In genomic region chr13:110816500-110816899, GRCh38 we compare ENCODE assay signal across 20 cellular contexts.
"Had no signal": no experiment of that assay in that cellular context is flagged by ENCODE, and none has a peak within 500 bp of the region (broad histone marks: within the 10 kb centered on the region; RNA-seq: fewer than 3 reads in every experiment).

No MANE protein-coding gene starts in this region.

- H3K4me1 ChIP-seq: neural progenitor cell had no signal

- H3K4me3 ChIP-seq: heart right ventricle, lower lobe of right lung, neural progenitor cell, right atrium auricular region, skin epidermis, transverse colon, uterus had no signal

- H3K27me3 ChIP-seq: right atrium auricular region, uterus had no signal

- H3K4me2 ChIP-seq: neural progenitor cell had no signal

- H3K9me3 ChIP-seq: heart right ventricle, lower lobe of right lung, right atrium auricular region, transverse colon, uterus had no signal

- H3K27ac ChIP-seq: epithelial cell of prostate, heart right ventricle, lower lobe of right lung, neural progenitor cell, right atrium auricular region, skin epidermis, transverse colon, uterus had no signal

- ATAC-seq: activated T-cell treated with anti-CD3 and anti-CD28 coated beads, Interleukin-2, amount 50 U/mL, for 72 hours; naive thymus-derived CD8-positive, alpha-beta T cell; stimulated activated effector memory CD8-positive, alpha-beta T cell treated with anti-CD3 and anti-CD28 coated beads, Interleukin-12 subunit alpha, Interleukin-12 subunit beta, amount 100 ng/mL, for 72 hours had no signal

- H3K36me3 ChIP-seq: heart right ventricle, lower lobe of right lung, neural progenitor cell, right atrium auricular region, transverse colon, uterus had no signal

- H3K9ac ChIP-seq: neural progenitor cell had no signal

- H2AFZ ChIP-seq: neural progenitor cell had no signal

- DNase-seq: activated CD4-positive, alpha-beta T cell treated with anti-CD3 and anti-CD28 coated beads for 1 hour; activated CD4-positive, alpha-beta T cell treated with anti-CD3 and anti-CD28 coated beads, Interleukin-2, amount 50 U/mL, for 1 hour; activated effector memory CD4-positive, alpha-beta T cell treated with Interleukin-2 at 50 U/mL for 16 hours; activated naive CD4-positive, alpha-beta T cell treated with anti-CD3 and anti-CD28 coated beads, Interleukin-2, amount 10 ng/mL, durations not matched to agents 7 days and 5 days; activated T-cell treated with anti-CD3 and anti-CD28 coated beads, Interleukin-2, amount 50 U/mL, for 72 hours; cerebellar nuclear complex; cortex of kidney; heart right ventricle; islet precursor cell; lower lobe of right lung; stimulated activated CD4-positive, alpha-beta T cell treated with anti-CD3 and anti-CD28 coated beads, Interleukin-2, amount 100 ng/mL, for 24 hours; T-helper 1 cell; transverse colon; uterus had no signal
